Comparison of ENCODE assay signal across 8 cellular contexts in genomic region chr13:74132152-74132767, GRCh38. TPM values are rescaled to one million over a fixed set of nuclear protein-coding genes. Genes with fewer than 3 reads are reported as not detected.
DNase-seq lines count a peak whose midpoint lies in the region; ATAC-seq and TF ChIP-seq lines count a peak whose summit lies in the region.

No MANE protein-coding gene starts in this region.

- H3F3A ChIP-seq in GM23248 (ENCODE audit: insufficient read depth), result peaks cover 59% of the 10 kb centered on the region

- peak overlapping the region; percentile 92 for H3K4me2 ChIP-seq in GM23248 (ENCODE audit: unreplicated experiment)

- peaks cover 47 to 52% (median 48%) of the 10 kb centered on the region in 3 donors for H3K4me1 Mint-ChIP-seq in T-cell
- peaks cover 39 to 52% of the 10 kb centered on the region in 2 donors for H3K4me1 Mint-ChIP-seq in natural killer cell treated with Interleukin-12 subunit alpha and Interleukin-12 subunit beta and Interleukin-15 and Interleukin-18, amount 100 ng/mL, for 72 hours (ENCODE audit: low read depth in 2 of 2)

- no peaks in the 10 kb centered on the region for H3K27me3 Mint-ChIP-seq in T-cell
- no peaks in the 10 kb centered on the region for H3K27me3 Mint-ChIP-seq in natural killer cell treated with Interleukin-12 subunit alpha and Interleukin-12 subunit beta and Interleukin-15 and Interleukin-18, amount 100 ng/mL, for 72 hours

- CTCF ChIA-PET in T-cell (lab: Charles Lee), result interaction anchor here (0.6 to 3.7 kb wide), 6 partner anchors 21 to 157 kb away, joined by 3 to 44 read pairs (median 4); no protein-coding TSS in a partner anchor

- TF ChIP-seq CTCF in GM10266 (IDR thresholded peaks at IDR 0.05; ENCODE audit: control insufficient read depth, insufficient read depth, low read depth, missing control alignments), result no peak

- H3K27ac Mint-ChIP-seq in T-cell, result peak overlapping the region; percentile 99 to 100
- peak overlapping the region; percentile 95 to 96 for H3K27ac Mint-ChIP-seq in natural killer cell treated with Interleukin-12 subunit alpha and Interleukin-12 subunit beta and Interleukin-15 and Interleukin-18, amount 100 ng/mL, for 72 hours

- no peaks in the 10 kb centered on the region for H4K20me1 ChIP-seq in GM23248 (ENCODE audit: insufficient read depth)

- no peaks in the 10 kb centered on the region for H3K36me3 Mint-ChIP-seq in T-cell
- no peaks in the 10 kb centered on the region for H3K36me3 Mint-ChIP-seq in natural killer cell treated with Interleukin-12 subunit alpha and Interleukin-12 subunit beta and Interleukin-15 and Interleukin-18, amount 100 ng/mL, for 72 hours

- DNase-seq in GM23248, result peak; percentile 25
- peak in 31 of 34 experiments; percentile 5 to 66 (median 42) for DNase-seq in T-cell
- DNase-seq in effector CD4-positive, alpha-beta T cell, result peak; percentile 40
- DNase-seq in natural killer cell treated with Interleukin-12 subunit alpha and Interleukin-12 subunit beta and Interleukin-15 and Interleukin-18, amount 100 ng/mL, for 72 hours (ENCODE audit: low spot score), result no peak
- no peak for DNase-seq in GM10266 (ENCODE audit: extremely low spot score)
- DNase-seq in Kasumi-1 (lab: John Stamatoyannopoulos, UW), result no peak
- DNase-seq in NCI-H345 treated with DMSO at 0.1 percent for 48 hours (lab: John Stamatoyannopoulos, UW; ENCODE audit: unreplicated experiment), result no peak

- peak overlapping the region; percentile 97 for H3K4me3 ChIP-seq in GM23248

- peak overlapping the region; percentile 89 for H3K9ac ChIP-seq in GM23248

- ATAC-seq in T-cell (replicated peaks in 1 of 4) (no peak), HG03280 (IDR thresholded peaks at IDR 0.05; ENCODE audit: unreplicated experiment) (no peak)
- no peak for ATAC-seq in natural killer cell treated with Interleukin-12 subunit alpha and Interleukin-12 subunit beta and Interleukin-15 and Interleukin-18, amount 100 ng/mL, for 72 hours

- in situ Hi-C loops in GM23248 (cut with MboI), result no loop called here

- H3K36me3 ChIP-seq in GM23248 (ENCODE audit: low read depth), result no peaks in the 10 kb centered on the region

- no peaks in the 10 kb centered on the region for H3K9me3 ChIP-seq in GM23248 (ENCODE audit: low read depth)

- no peaks in the 10 kb centered on the region for H3K27me3 ChIP-seq in GM23248 (replicated peaks; ENCODE audit: insufficient read depth)

- H3K9me3 Mint-ChIP-seq in T-cell, result no peaks in the 10 kb centered on the region
- no peaks in the 10 kb centered on the region for H3K9me3 Mint-ChIP-seq in natural killer cell treated with Interleukin-12 subunit alpha and Interleukin-12 subunit beta and Interleukin-15 and Interleukin-18, amount 100 ng/mL, for 72 hours

- WGBS in GM23248 (ENCODE audit: low coverage in 1 of 2, low lambda C conversion rate in 2 of 2, missing lambda C conversion rate in 2 of 2), 2 experiments, result 1 to 3% methylated on average over 17 of the region's 17 CpGs

- peak overlapping the region in 2 of 3 donors; percentile 97 to 99 for H3K4me3 Mint-ChIP-seq in T-cell
- H3K4me3 Mint-ChIP-seq in natural killer cell treated with Interleukin-12 subunit alpha and Interleukin-12 subunit beta and Interleukin-15 and Interleukin-18, amount 100 ng/mL, for 72 hours, result peak overlapping the region; percentile 98

- H3K27ac ChIP-seq in GM23248, result peak overlapping the region; percentile 86

- peaks cover 52% of the 10 kb centered on the region for H3K4me1 ChIP-seq in GM23248 (ENCODE audit: insufficient read depth)

- peaks cover 66% of the 10 kb centered on the region for H3K79me2 ChIP-seq in GM23248 (ENCODE audit: insufficient read depth)

- H3K9me2 ChIP-seq in GM23248 (ENCODE audit: insufficient read depth), result no peaks in the 10 kb centered on the region

- peak overlapping the region; percentile 72 for H2AFZ ChIP-seq in GM23248

- POLR2A ChIA-PET in T-cell (lab: Charles Lee), result interaction anchor here (0.6 to 6.2 kb wide), 10 partner anchors 37 to 189 kb away, joined by 3 to 48 read pairs (median 3); no protein-coding TSS in a partner anchor

RNA-seq across cellular contexts. Expression of gene KLF12, which starts 1.9 kb away (rescaled TPM):
- total RNA-seq in GM23248 (2014; rRNA removed; shearing (Covaris generic)), result 17.3 and 19.8 TPM in 2 replicates
- polyA plus RNA-seq in GM23248 (2016; fragmentation: Nextera tagmentation; extraction: Ambion mirVana), result 12.2 and 12.8 TPM in 2 replicates
- 100 to 1,000 TPM in 1 of 5 donors, 10 to 100 TPM in 4; 60.2 to 112 (median 64.7) TPM for total RNA-seq in T-cell
- 10 to 100 TPM; 11.5 to 16.0 TPM for total RNA-seq in natural killer cell treated with Interleukin-12 subunit alpha and Interleukin-12 subunit beta and Interleukin-15 and Interleukin-18, amount 100 ng/mL, for 72 hours

Comparison
In these comparisons a context has a peak if more than half of its experiments do, and no peak if none do; other contexts are left out.
1. DNase-seq: peak in GM23248 (single experiment), T-cell (31 of 34) and effector CD4-positive, alpha-beta T cell (single experiment); none in natural killer cell treated with Interleukin-12 subunit alpha and Interleukin-12 subunit beta and Interleukin-15 and Interleukin-18, amount 100 ng/mL, for 72 hours (single experiment), GM10266 (single experiment), Kasumi-1 (0 of 2) and NCI-H345 treated with DMSO at 0.1 percent for 48 hours (single experiment).